In the genomic region with DNA sequence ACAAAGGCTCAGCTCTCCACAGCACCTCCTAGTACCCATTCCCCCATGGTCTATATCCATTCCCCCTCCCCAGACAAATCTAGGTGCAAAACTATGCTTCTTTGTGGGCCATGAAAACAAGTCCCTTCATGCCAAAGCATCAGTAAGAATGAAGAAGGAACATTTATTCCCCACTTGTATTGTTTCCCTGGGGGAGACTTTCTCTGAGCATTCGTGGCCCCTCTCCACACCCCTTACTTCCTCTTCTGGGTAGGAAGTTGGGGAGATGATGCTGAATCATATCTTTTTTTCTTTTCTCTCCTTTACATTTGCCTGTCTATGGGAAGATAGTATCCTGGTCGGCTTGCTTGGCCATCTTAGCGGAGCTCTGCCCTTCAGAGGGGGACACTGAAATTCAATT, we compare ENCODE assay signal across 19 cellular contexts.
"Had no signal": no experiment of that assay in that cellular context is flagged by ENCODE, and none has a peak within 500 bp of the region (broad histone marks: within the 10 kb centered on the region; RNA-seq: fewer than 3 reads in every experiment).

No MANE protein-coding gene starts in this region.

- H3K27me3 Mint-ChIP-seq: stimulated activated naive CD8-positive, alpha-beta T cell treated with anti-CD3 and anti-CD28 coated beads, Interleukin-15, Interleukin-2, amounts not matched to agents 100 ng/mL and 50 ng/mL, for 24 hours had no signal

- H3K4me3 ChIP-seq: lower lobe of right lung, right lobe of liver, tibial nerve had no signal

- H3K9me3 Mint-ChIP-seq: activated T-helper 1 cell treated with anti-CD3 and anti-CD28 coated beads, Interleukin-12 subunit alpha, Interleukin-12 subunit beta, Interleukin-2, Interleukin-4 antibody, amounts not matched to agents 30 ng/mL and 10 ng/mL and 1 ng/mL, durations not matched to agents 14 hours and 24 hours and 36 hours had no signal

- H3K27me3 ChIP-seq: foreskin keratinocyte, right lobe of liver, tibial nerve had no signal

- DNase-seq: activated CD4-positive, alpha-beta T cell treated with anti-CD3 and anti-CD28 coated beads, Interleukin-2, amount 50 U/mL, for 4 hours; activated gamma-delta T cell treated with Interleukin-2 at 50 U/mL for 16 hours; amygdala; foreskin keratinocyte; hippocampal formation; lower lobe of right lung; right lobe of liver; small intestine; stimulated activated CD4-positive, alpha-beta T cell treated with anti-CD3 and anti-CD28 coated beads, Interleukin-15, amount 100 ng/mL, for 24 hours; stimulated activated CD4-positive, alpha-beta T cell treated with anti-CD3 and anti-CD28 coated beads, Interleukin-2, amount 100 ng/mL, for 48 hours; WERI-Rb-1 had no signal

- H3K4me3 Mint-ChIP-seq: activated naive CD8-positive, alpha-beta T cell; activated T-helper 1 cell treated with anti-CD3 and anti-CD28 coated beads, Interleukin-12 subunit alpha, Interleukin-12 subunit beta, Interleukin-2, Interleukin-4 antibody, amounts not matched to agents 30 ng/mL and 10 ng/mL and 1 ng/mL, durations not matched to agents 14 hours and 24 hours and 36 hours; natural killer cell treated with Interleukin-12 subunit alpha and Interleukin-12 subunit beta and Interleukin-15 and Interleukin-18, amount 100 ng/mL, for 72 hours; stimulated activated naive CD8-positive, alpha-beta T cell treated with anti-CD3 and anti-CD28 coated beads, Interleukin-15, Interleukin-2, amounts not matched to agents 100 ng/mL and 50 ng/mL, for 24 hours had no signal

- H3K27ac Mint-ChIP-seq: activated naive CD8-positive, alpha-beta T cell; activated T-helper 1 cell treated with anti-CD3 and anti-CD28 coated beads, Interleukin-12 subunit alpha, Interleukin-12 subunit beta, Interleukin-2, Interleukin-4 antibody, amounts not matched to agents 30 ng/mL and 10 ng/mL and 1 ng/mL, durations not matched to agents 14 hours and 24 hours and 36 hours; natural killer cell treated with Interleukin-12 subunit alpha and Interleukin-12 subunit beta and Interleukin-15 and Interleukin-18, amount 100 ng/mL, for 72 hours; stimulated activated naive CD8-positive, alpha-beta T cell treated with anti-CD3 and anti-CD28 coated beads, Interleukin-15, Interleukin-2, amounts not matched to agents 100 ng/mL and 50 ng/mL, for 24 hours had no signal

- H3K36me3 Mint-ChIP-seq: activated naive CD8-positive, alpha-beta T cell; natural killer cell treated with Interleukin-12 subunit alpha and Interleukin-12 subunit beta and Interleukin-15 and Interleukin-18, amount 100 ng/mL, for 72 hours had no signal

- H3K4me1 ChIP-seq: foreskin keratinocyte, lower lobe of right lung, parathyroid adenoma, right lobe of liver had no signal

- H3K9me3 ChIP-seq: lower lobe of right lung, neutrophil, right lobe of liver had no signal

- ATAC-seq: foreskin keratinocyte; lower lobe of right lung; natural killer cell treated with Interleukin-12 subunit alpha and Interleukin-12 subunit beta and Interleukin-15 and Interleukin-18, amount 100 ng/mL, for 72 hours; right lobe of liver had no signal

- H3K27ac ChIP-seq: epithelial cell of prostate, foreskin keratinocyte, lower lobe of right lung, neutrophil, parathyroid adenoma, right lobe of liver, tibial nerve, WERI-Rb-1 had no signal

- H3K36me3 ChIP-seq: lower lobe of right lung, neutrophil, right lobe of liver, tibial nerve, WERI-Rb-1 had no signal
